ENCODE assay signal across 26 cellular contexts in the genomic region with DNA sequence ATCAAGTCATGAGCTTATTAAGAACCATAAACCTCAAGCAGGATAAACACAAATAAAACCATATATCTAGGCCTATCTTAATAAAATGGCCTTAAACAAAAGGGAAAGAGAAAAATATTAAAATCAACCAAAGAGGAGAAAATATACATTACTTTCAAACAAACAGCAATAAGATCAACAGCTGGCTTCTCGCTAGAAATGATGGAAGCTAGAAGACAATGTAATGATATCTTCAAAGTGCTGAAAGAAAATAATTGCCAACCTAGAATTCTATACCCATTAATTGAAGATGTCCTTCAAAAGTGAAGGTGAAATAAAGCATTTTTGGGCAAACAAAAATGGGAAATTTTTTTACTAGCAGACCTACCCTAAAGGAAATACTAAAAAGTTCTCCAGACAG.
"Had no signal": no experiment of that assay in that cellular context is flagged by ENCODE, and none has a peak within 500 bp of the region (broad histone marks: within the 10 kb centered on the region; RNA-seq: fewer than 3 reads in every experiment).

No MANE protein-coding gene starts in this region.

- H3K9me3 Mint-ChIP-seq: dendritic cell treated with granulocyte-macrophage colony-stimulating factor and Interleukin-4, amounts not matched to agents 40 ng/mL and 50 ng/mL, for 4 days; effector memory CD8-positive, alpha-beta T cell had no signal

- H3K4me1 Mint-ChIP-seq: endodermal cell had no signal

- H3K27me3 Mint-ChIP-seq: dendritic cell treated with granulocyte-macrophage colony-stimulating factor and Interleukin-4, amounts not matched to agents 40 ng/mL and 50 ng/mL, for 4 days had no signal

- H3K9me3 ChIP-seq: colonic mucosa, esophagus squamous epithelium, gastrocnemius medialis had no signal

- H3K4me3 Mint-ChIP-seq: dendritic cell treated with granulocyte-macrophage colony-stimulating factor and Interleukin-4, amounts not matched to agents 40 ng/mL and 50 ng/mL, for 4 days; effector memory CD8-positive, alpha-beta T cell; endodermal cell had no signal

- ATAC-seq: effector memory CD8-positive, alpha-beta T cell; esophagus mucosa; foreskin keratinocyte; gastrocnemius medialis; gastroesophageal sphincter; heart left ventricle; heart right ventricle had no signal

- DNase-seq: colonic mucosa; cortex of kidney; dermis blood vessel endothelial cell; dorsolateral prefrontal cortex; effector CD4-positive, alpha-beta T cell; effector CD8-positive, alpha-beta T cell; effector memory CD4-positive, alpha-beta T cell; effector memory CD8-positive, alpha-beta T cell; endodermal cell; erythroblast; esophagus squamous epithelium; foreskin fibroblast; foreskin keratinocyte; foreskin melanocyte; gastrocnemius medialis; glutamatergic neuron; head of caudate nucleus; heart left ventricle; heart right ventricle had no signal

- H3K4me1 ChIP-seq: colonic mucosa, esophagus muscularis mucosa, esophagus squamous epithelium, foreskin keratinocyte, gastrocnemius medialis, gastroesophageal sphincter, heart left ventricle, heart right ventricle had no signal

- H3K27ac ChIP-seq: colonic mucosa, coronary artery, dorsolateral prefrontal cortex, epithelial cell of prostate, esophagus muscularis mucosa, esophagus squamous epithelium, foreskin keratinocyte, gastrocnemius medialis, gastroesophageal sphincter, heart left ventricle, heart right ventricle, hepatocyte had no signal

- H3K27ac Mint-ChIP-seq: dendritic cell treated with granulocyte-macrophage colony-stimulating factor and Interleukin-4, amounts not matched to agents 40 ng/mL and 50 ng/mL, for 4 days; effector memory CD8-positive, alpha-beta T cell; endodermal cell had no signal

- H3K4me3 ChIP-seq: colonic mucosa, coronary artery, dorsolateral prefrontal cortex, esophagus muscularis mucosa, esophagus squamous epithelium, gastrocnemius medialis, gastroesophageal sphincter, heart left ventricle, heart right ventricle, hepatocyte had no signal

- H3K36me3 ChIP-seq: colonic mucosa, esophagus muscularis mucosa, esophagus squamous epithelium, gastrocnemius medialis, gastroesophageal sphincter, heart left ventricle, heart right ventricle had no signal
